ENCODE assay signal across 31 cellular contexts in genomic region chr18:11710578-11710977, GRCh38. TPM values are rescaled to one million over a fixed set of nuclear protein-coding genes. Genes with fewer than 3 reads are reported as not detected.
DNase-seq lines count a peak whose midpoint lies in the region; ATAC-seq and TF ChIP-seq lines count a peak whose summit lies in the region.
"Had no signal": no experiment of that assay in that cellular context is flagged by ENCODE, and none has a peak within 500 bp of the region (broad histone marks: within the 10 kb centered on the region; RNA-seq: fewer than 3 reads in every experiment).

No MANE protein-coding gene starts in this region.

- H3K36me3 Mint-ChIP-seq in endodermal cell (ENCODE audit: low read depth): peaks cover 11% of the 10 kb centered on the region
- H3K36me3 Mint-ChIP-seq in activated CD8-positive, alpha-beta T cell treated with anti-CD3 and anti-CD28 coated beads for 36 hours (ENCODE audit: low read depth): no peaks in the 10 kb centered on the region
- H3K36me3 Mint-ChIP-seq: CD14-positive monocyte; CD4-positive, alpha-beta memory T cell; CD4-positive, CD25-positive, alpha-beta regulatory T cell; CD8-positive, alpha-beta memory T cell; CD8-positive, alpha-beta T cell had no signal

- no peaks in the 10 kb centered on the region for H3K27me3 Mint-ChIP-seq in endodermal cell (ENCODE audit: insufficient read depth)
- H3K27me3 Mint-ChIP-seq in activated CD8-positive, alpha-beta T cell treated with anti-CD3 and anti-CD28 coated beads for 36 hours: peaks cover 10% of the 10 kb centered on the region

- H3K9me3 Mint-ChIP-seq in endodermal cell: peaks cover 32% of the 10 kb centered on the region
- no peaks in the 10 kb centered on the region for H3K9me3 Mint-ChIP-seq in activated CD8-positive, alpha-beta T cell treated with anti-CD3 and anti-CD28 coated beads for 36 hours
- H3K9me3 Mint-ChIP-seq: CD4-positive, alpha-beta T cell; CD8-positive, alpha-beta T cell had no signal

- ATAC-seq in activated CD8-positive, alpha-beta T cell treated with anti-CD3 and anti-CD28 coated beads for 36 hours: no peak
- ATAC-seq: A549; CD8-positive, alpha-beta T cell had no signal

- TF ChIP-seq CTCF in HEK293 (tag by site-specific recombination; IDR thresholded peaks at IDR 0.05) (no peak), endodermal cell (conservative IDR thresholded peaks at IDR 0.05) (no peak)
- no peak for TF ChIP-seq CTCF in activated CD8-positive, alpha-beta T cell treated with anti-CD3 and anti-CD28 coated beads for 36 hours (IDR thresholded peaks at IDR 0.05)

- CTCF ChIA-PET in HEK293 (lab: Yijun Ruan, JAX): interaction anchor here (1.9 kb wide), 1 partner anchor 22 kb away, joined by 8 read pairs; no protein-coding TSS in a partner anchor
- CTCF ChIA-PET in activated CD8-positive, alpha-beta T cell treated with anti-CD3 and anti-CD28 coated beads for 36 hours (lab: Charles Lee): no interaction called here

- H3K4me1 Mint-ChIP-seq in endodermal cell: peaks cover 39% of the 10 kb centered on the region
- no peaks in the 10 kb centered on the region for H3K4me1 Mint-ChIP-seq in activated CD8-positive, alpha-beta T cell treated with anti-CD3 and anti-CD28 coated beads for 36 hours (ENCODE audit: low read depth)
- H3K4me1 Mint-ChIP-seq: B cell; CD14-positive monocyte; CD4-positive, alpha-beta memory T cell; CD4-positive, CD25-positive, alpha-beta regulatory T cell; CD8-positive, alpha-beta memory T cell had no signal

- no peak overlapping the region for H3K4me3 Mint-ChIP-seq in endodermal cell
- H3K4me3 Mint-ChIP-seq in activated CD8-positive, alpha-beta T cell treated with anti-CD3 and anti-CD28 coated beads for 36 hours: no peak overlapping the region
- H3K4me3 Mint-ChIP-seq: B cell; CD14-positive monocyte; CD4-positive, alpha-beta memory T cell; CD4-positive, alpha-beta T cell; CD4-positive, CD25-positive, alpha-beta regulatory T cell; CD8-positive, alpha-beta memory T cell; CD8-positive, alpha-beta T cell had no signal

- intact Hi-C loops in activated CD8-positive, alpha-beta T cell treated with anti-CD3 and anti-CD28 coated beads for 36 hours (cut with micrococcal nuclease): no loop called here

- H3K9me3 ChIP-seq in HEK293 (ENCODE audit: control insufficient read depth, insufficient read depth, low read depth, low read length) (no peaks in the 10 kb centered on the region; the same call in 1 of the 2 replicates), endodermal cell (ENCODE audit: control insufficient read depth, low read length) (peaks cover 25% of the 10 kb centered on the region)
- H3K9me3 ChIP-seq: BE2C, BLaER1 had no signal

- H3K4me3 ChIP-seq in HEK293 (ENCODE audit: low read depth, low read length) (no peak overlapping the region), endodermal cell (ENCODE audit: low read length) (peak overlapping the region; percentile 33)
- H3K4me3 ChIP-seq: A549; BLaER1; BLaER1 treated with 17β-estradiol and CSF1 and Interleukin-3, amounts not matched to agents 10 nM and 100 nM had no signal

- no peak overlapping the region for H3K9ac ChIP-seq in endodermal cell (ENCODE audit: extremely low read depth, low read length, poor library complexity, severe bottlenecking)
- H3K9ac ChIP-seq: BLaER1; BLaER1 treated with 17β-estradiol and CSF1 and Interleukin-3, amounts not matched to agents 10 nM and 100 nM had no signal

- POLR2A ChIA-PET in HEK293 (lab: Yijun Ruan, JAX): no interaction called here
- POLR2A ChIA-PET in activated CD8-positive, alpha-beta T cell treated with anti-CD3 and anti-CD28 coated beads for 36 hours (lab: Charles Lee): no interaction called here

- no peaks in the 10 kb centered on the region for H3K27me3 ChIP-seq in endodermal cell (ENCODE audit: control insufficient read depth, insufficient read depth, low read length, poor library complexity, severe bottlenecking)
- H3K27me3 ChIP-seq: BE2C; BLaER1; BLaER1 treated with 17β-estradiol and CSF1 and Interleukin-3, amounts not matched to agents 10 nM and 100 nM had no signal

- 90 to 97% methylated on average over 2 to 4 of the region's 4 CpGs for WGBS in endodermal cell (ENCODE audit: insufficient coverage in 1 of 2, insufficient read length in 1 of 2), 2 experiments

- H3K36me3 ChIP-seq in HEK293 (ENCODE audit: control insufficient read depth in 2 of 2, insufficient read depth in 1 of 2, low read length in 2 of 2): no peaks in the 10 kb centered on the region; a peak in 1 of 3 replicates
- H3K36me3 ChIP-seq in endodermal cell (ENCODE audit: control insufficient read depth, insufficient read depth, low read length): no peaks in the 10 kb centered on the region
- H3K36me3 ChIP-seq: BE2C; BLaER1; BLaER1 treated with 17β-estradiol and CSF1 and Interleukin-3, amounts not matched to agents 10 nM and 100 nM had no signal

- no peaks in the 10 kb centered on the region for H3K4me1 ChIP-seq in HEK293 (ENCODE audit: control insufficient read depth, insufficient read depth, low read length)
- H3K4me1 ChIP-seq in endodermal cell (ENCODE audit: control insufficient read depth, insufficient read depth, low read length): peaks cover 11% of the 10 kb centered on the region
- H3K4me1 ChIP-seq: A549; BE2C; BLaER1; BLaER1 treated with 17β-estradiol and CSF1 and Interleukin-3, amounts not matched to agents 10 nM and 100 nM; Caco-2 had no signal

- H3K27ac ChIP-seq in HEK293 (ENCODE audit: extremely low read depth, low read depth, low read length) (no peak overlapping the region), endodermal cell (ENCODE audit: low read depth, low read length) (no peak overlapping the region)
- H3K27ac ChIP-seq: 22Rv1; A549; BLaER1; BLaER1 treated with 17β-estradiol and CSF1 and Interleukin-3, amounts not matched to agents 10 nM and 100 nM; C4-2B had no signal

- H3K27ac Mint-ChIP-seq in endodermal cell: no peak overlapping the region
- no peak overlapping the region for H3K27ac Mint-ChIP-seq in activated CD8-positive, alpha-beta T cell treated with anti-CD3 and anti-CD28 coated beads for 36 hours
- H3K27ac Mint-ChIP-seq: B cell; CD14-positive monocyte; CD4-positive, alpha-beta memory T cell; CD4-positive, alpha-beta T cell; CD4-positive, CD25-positive, alpha-beta regulatory T cell; CD8-positive, alpha-beta memory T cell; CD8-positive, alpha-beta T cell had no signal

- DNase-seq in endodermal cell (no peak), COLO668 (lab: John Stamatoyannopoulos, UW; ENCODE audit: unreplicated experiment) (no peak)
- DNase-seq in activated CD8-positive, alpha-beta T cell treated with anti-CD3 and anti-CD28 coated beads for 36 hours: no peak
- DNase-seq: 8988T; ACHN; AML-193; BE2C; C1 segment of cervical spinal cord; Caco-2; Calu3; CD4-positive, alpha-beta memory T cell; CD4-positive, alpha-beta T cell; CD4-positive, CD25-positive, alpha-beta regulatory T cell; CD8-positive, alpha-beta memory T cell; CD8-positive, alpha-beta T cell; COR-L47; DMS 273 treated with DMSO at 0.1 percent for 48 hours; DMS153; DMS53; DMS79; DMS79 treated with DMSO at 0.1 percent for 48 hours; DND-41; EL had no signal

TF ChIP-seq in HEK293, 187 proteins besides CTCF, POLR2A, EP300 and RAD21:
- TF ChIP-seq ZNF791 (tag by site-specific recombination; IDR thresholded peaks at IDR 0.05) (peak; percentile 91; the same call in 1 of the 2 replicates), ZSCAN18 (tag by site-specific recombination; IDR thresholded peaks at IDR 0.05) (no peak), TRIM28 (IDR thresholded peaks at IDR 0.05; ENCODE audit: borderline replicate concordance, low read length) (no peak), ZBTB20 (tag by site-specific recombination; IDR thresholded peaks at IDR 0.05) (no peak), ZNF544 (tag by site-specific recombination; IDR thresholded peaks at IDR 0.05) (no peak)

RNA-seq across cellular contexts. Expression of gene GNAL, which starts 21.5 kb away (rescaled TPM):
- 10 to 100 TPM; 37.9 to 58.2 TPM for total RNA-seq in endodermal cell
- polyA plus RNA-seq in endodermal cell (2013, experiment 1 of 2): 16.0 TPM
- 17.5 TPM for polyA plus RNA-seq in endodermal cell (2013, experiment 2 of 2)
- under 1 TPM in 1 of 2 experiments, not detected in 1; 0.11 TPM for total RNA-seq in activated CD8-positive, alpha-beta T cell treated with anti-CD3 and anti-CD28 coated beads for 36 hours
- polyA plus RNA-seq: CD8-positive, alpha-beta memory T cell had no signal

Comparison
In these comparisons a context has a peak if more than half of its experiments do, and no peak if none do; other contexts are left out.
1. RNA of gene GNAL, which starts 21.5 kb away (total RNA-seq): 37.9 to 58.2 TPM in endodermal cell; 0.11 TPM in activated CD8-positive, alpha-beta T cell treated with anti-CD3 and anti-CD28 coated beads for 36 hours; every median in the first group is over 10 times any median in the second.